In genomic region chr6:45640811-45641210, GRCh38 we compare ENCODE assay signal across 28 cellular contexts.
"Had no signal": no experiment of that assay in that cellular context is flagged by ENCODE, and none has a peak within 500 bp of the region (broad histone marks: within the 10 kb centered on the region; RNA-seq: fewer than 3 reads in every experiment).

No MANE protein-coding gene starts in this region.

- H3K27ac ChIP-seq: adrenal gland, brain microvascular endothelial cell, Peyer's patch, SJSA1 had no signal

- H3K27me3 ChIP-seq: brain microvascular endothelial cell, MG63, Peyer's patch, SJSA1 had no signal

- DNase-seq: activated CD4-positive, alpha-beta T cell treated with anti-CD3 and anti-CD28 coated beads, Interleukin-2, amount 10 ng/mL, durations not matched to agents 24 days and 14 days; activated CD4-positive, alpha-beta T cell treated with anti-CD3 and anti-CD28 coated beads, Interleukin-2, amount 50 U/mL, for 4 hours; activated CD8-positive, alpha-beta T cell treated with anti-CD3 and anti-CD28 coated beads for 36 hours; activated gamma-delta T cell; activated naive CD4-positive, alpha-beta T cell treated with Interleukin-2 at 50 U/mL for 16 hours; activated T-cell treated with anti-CD3 and anti-CD28 coated beads, Interleukin-2, amount 50 U/mL, for 24 hours; adrenal gland; anterior cingulate cortex; brain microvascular endothelial cell; central memory CD4-positive, alpha-beta T cell; Kasumi-1; KG1; MG63; NCI-H1048; NCI-H1105 treated with DMSO at 0.1 percent for 48 hours; NCI-H1436; NCI-H1694; NCI-H1930; NCI-H2081 treated with DMSO at 0.1 percent for 48 hours; NCI-H446 treated with DMSO at 0.1 percent for 48 hours; NCI-H524; NCI-H748 treated with DMSO at 0.1 percent for 48 hours; NK-92 treated with Interleukin-12 subunit alpha and Interleukin-12 subunit beta, amount 100 ng/mL, for 24 hours; Peyer's patch; RPMI8226; SHP77 treated with DMSO at 0.1 percent for 48 hours; SK-N-SH had no signal

- H3K9me3 ChIP-seq: adrenal gland, MG63, Peyer's patch, SJSA1, SK-N-SH had no signal

- H3K4me2 ChIP-seq: SK-N-SH had no signal

- H3K36me3 ChIP-seq: adrenal gland, brain microvascular endothelial cell, MG63, Peyer's patch, SJSA1 had no signal

- ATAC-seq: activated CD8-positive, alpha-beta T cell treated with anti-CD3 and anti-CD28 coated beads for 36 hours had no signal

- H3K9ac ChIP-seq: SK-N-SH had no signal

- H3K4me1 ChIP-seq: adrenal gland, Peyer's patch, SJSA1 had no signal

- H3K4me3 ChIP-seq: adrenal gland, MG63, Peyer's patch, SJSA1 had no signal

- H3K9me2 ChIP-seq: SK-N-SH had no signal
